In genomic region chr19:54154603-54155345, GRCh38 we compare ENCODE assay signal across 14 cellular contexts. TPM values are rescaled to one million over a fixed set of nuclear protein-coding genes. Genes with fewer than 3 reads are reported as not detected.
A peak's percentile ranks its signal among the peaks of the same experiment; 100 is the strongest.
DNase-seq lines count a peak whose midpoint lies in the region; ATAC-seq, FAIRE-seq and TF ChIP-seq lines count a peak whose summit lies in the region.
"Had no signal": no experiment of that assay in that cellular context is flagged by ENCODE, and none has a peak within 500 bp of the region (broad histone marks: within the 10 kb centered on the region; RNA-seq: fewer than 3 reads in every experiment).

No MANE protein-coding gene starts in this region.

- peak overlapping the region; percentile 76 for H3K27ac ChIP-seq in KOPT-K1 (ENCODE audit: low read depth, low read length, poor library complexity, severe bottlenecking)
- H3K27ac ChIP-seq: lower lobe of right lung, psoas muscle had no signal

- no peak for ATAC-seq in activated CD4-positive, alpha-beta T cell treated with anti-CD3 and anti-CD28 coated beads for 36 hours
- no peak for ATAC-seq in natural killer cell
- ATAC-seq in HG03469 (IDR thresholded peaks at IDR 0.05; ENCODE audit: unreplicated experiment), result no peak
- ATAC-seq: lower lobe of right lung, psoas muscle had no signal

- POLR2A ChIA-PET in activated CD4-positive, alpha-beta T cell treated with anti-CD3 and anti-CD28 coated beads for 36 hours (lab: Charles Lee), result interaction anchor here (0.7 kb wide), 1 partner anchor 18 kb away, joined by 6 read pairs; no protein-coding TSS in a partner anchor
- POLR2A ChIA-PET in GM10248 (lab: Yijun Ruan, JAX), result no interaction called here

- peak; percentile 68 for DNase-seq in activated CD4-positive, alpha-beta T cell treated with anti-CD3 and anti-CD28 coated beads for 36 hours
- DNase-seq in activated CD4-positive, alpha-beta T cell treated with anti-CD3 and anti-CD28 coated beads, Interleukin-2, amount 50 U/mL, for 4 hours, result no peak
- peak; percentile 43 for DNase-seq in activated naive CD8-positive, alpha-beta T cell treated with anti-CD3 and anti-CD28 coated beads for 36 hours
- DNase-seq in natural killer cell (no peak), HTR-8/SVneo (ENCODE audit: insufficient read length, low spot score) (no peak), GM10248 (ENCODE audit: extremely low spot score) (no peak)
- DNase-seq: glutamatergic neuron, lower lobe of right lung, NCI-H510A treated with DMSO at 0.1 percent for 48 hours, psoas muscle had no signal

- no peak overlapping the region for H3K4me3 Mint-ChIP-seq in activated CD4-positive, alpha-beta T cell treated with anti-CD3 and anti-CD28 coated beads for 36 hours
- H3K4me3 Mint-ChIP-seq in activated naive CD8-positive, alpha-beta T cell treated with anti-CD3 and anti-CD28 coated beads for 36 hours, result no peak overlapping the region
- no peak overlapping the region for H3K4me3 Mint-ChIP-seq in natural killer cell

- peak overlapping the region; percentile 81 for H3K27ac Mint-ChIP-seq in activated CD4-positive, alpha-beta T cell treated with anti-CD3 and anti-CD28 coated beads for 36 hours
- peak overlapping the region; percentile 77 for H3K27ac Mint-ChIP-seq in activated naive CD8-positive, alpha-beta T cell treated with anti-CD3 and anti-CD28 coated beads for 36 hours
- peak overlapping the region; percentile 41 to 78 for H3K27ac Mint-ChIP-seq in natural killer cell

- H3K9me3 ChIP-seq in KOPT-K1 (ENCODE audit: insufficient read depth, low read length, poor library complexity, severe bottlenecking), result no peaks in the 10 kb centered on the region
- H3K9me3 ChIP-seq: lower lobe of right lung, psoas muscle had no signal

- no peak for TF ChIP-seq CTCF in natural killer cell (IDR thresholded peaks at IDR 0.05)
- TF ChIP-seq CTCF in GM10248 (IDR thresholded peaks at IDR 0.05; ENCODE audit: control extremely low read depth, extremely low read depth, low read depth, missing control alignments), result no peak

- peaks cover 83% of the 10 kb centered on the region for H3K36me3 ChIP-seq in KOPT-K1 (ENCODE audit: insufficient read depth, low read length)

- H3K27me3 Mint-ChIP-seq in activated CD4-positive, alpha-beta T cell treated with anti-CD3 and anti-CD28 coated beads for 36 hours, result no peaks in the 10 kb centered on the region
- no peaks in the 10 kb centered on the region for H3K27me3 Mint-ChIP-seq in activated naive CD8-positive, alpha-beta T cell treated with anti-CD3 and anti-CD28 coated beads for 36 hours
- no peaks in the 10 kb centered on the region for H3K27me3 Mint-ChIP-seq in natural killer cell (ENCODE audit: low read depth in 2 of 2)

- no peaks in the 10 kb centered on the region for H3K9me3 Mint-ChIP-seq in activated CD4-positive, alpha-beta T cell treated with anti-CD3 and anti-CD28 coated beads for 36 hours (ENCODE audit: low read depth)
- no peaks in the 10 kb centered on the region for H3K9me3 Mint-ChIP-seq in activated naive CD8-positive, alpha-beta T cell treated with anti-CD3 and anti-CD28 coated beads for 36 hours
- no peaks in the 10 kb centered on the region for H3K9me3 Mint-ChIP-seq in natural killer cell

- peaks cover 51% of the 10 kb centered on the region for H3K36me3 Mint-ChIP-seq in activated CD4-positive, alpha-beta T cell treated with anti-CD3 and anti-CD28 coated beads for 36 hours (ENCODE audit: low read depth)
- peaks cover 32% of the 10 kb centered on the region for H3K36me3 Mint-ChIP-seq in activated naive CD8-positive, alpha-beta T cell treated with anti-CD3 and anti-CD28 coated beads for 36 hours
- peaks cover 3% of the 10 kb centered on the region for H3K36me3 Mint-ChIP-seq in natural killer cell

- intact Hi-C loops in activated CD4-positive, alpha-beta T cell treated with anti-CD3 and anti-CD28 coated beads for 36 hours (cut with DNase I, micrococcal nuclease), result loop anchor here in 1 of 2 experiments (5.0 kb wide), 1 partner anchor 48 kb away; the partner anchor contains the start of gene RPS9
- intact Hi-C loops in natural killer cell (cut with micrococcal nuclease), result no loop called here

- peaks cover 37% of the 10 kb centered on the region for H3K4me1 Mint-ChIP-seq in activated CD4-positive, alpha-beta T cell treated with anti-CD3 and anti-CD28 coated beads for 36 hours
- peaks cover 30% of the 10 kb centered on the region for H3K4me1 Mint-ChIP-seq in activated naive CD8-positive, alpha-beta T cell treated with anti-CD3 and anti-CD28 coated beads for 36 hours
- peaks cover 24 to 34% of the 10 kb centered on the region in 2 donors for H3K4me1 Mint-ChIP-seq in natural killer cell

- no peak for FAIRE-seq in HTR-8/SVneo (lab: Jason Lieb, UNC)
- FAIRE-seq: A204.1 had no signal

- CTCF ChIA-PET in activated CD4-positive, alpha-beta T cell treated with anti-CD3 and anti-CD28 coated beads for 36 hours (lab: Charles Lee), result no interaction called here
- CTCF ChIA-PET in GM10248 (lab: Yijun Ruan, JAX), result no interaction called here

RNA-seq across cellular contexts. Expression of gene LENG1, which starts 4.7 kb away (rescaled TPM):
- 1 to 10 TPM; 3.5 to 3.6 TPM for total RNA-seq in activated CD4-positive, alpha-beta T cell treated with anti-CD3 and anti-CD28 coated beads for 36 hours
- total RNA-seq in activated naive CD8-positive, alpha-beta T cell treated with anti-CD3 and anti-CD28 coated beads for 36 hours, result 1 to 10 TPM; 3.2 to 4.1 TPM
- total RNA-seq in natural killer cell, result 1 to 10 TPM; 8.3 to 9.4 (median 9.1) TPM

RNA-seq across cellular contexts. Expression of gene CNOT3, which starts 17.2 kb away (rescaled TPM):
- total RNA-seq in activated CD4-positive, alpha-beta T cell treated with anti-CD3 and anti-CD28 coated beads for 36 hours, result 10 to 100 TPM; 61.0 to 93.8 TPM
- 10 to 100 TPM; 59.0 to 62.1 TPM for total RNA-seq in activated naive CD8-positive, alpha-beta T cell treated with anti-CD3 and anti-CD28 coated beads for 36 hours
- 10 to 100 TPM; 46.3 to 73.9 (median 51.7) TPM for total RNA-seq in natural killer cell

RNA-seq across cellular contexts. Expression of gene TMC4, which starts 18.2 kb away (rescaled TPM):
- total RNA-seq in activated CD4-positive, alpha-beta T cell treated with anti-CD3 and anti-CD28 coated beads for 36 hours, result under 1 TPM; 0.39 to 0.55 TPM
- total RNA-seq in activated naive CD8-positive, alpha-beta T cell treated with anti-CD3 and anti-CD28 coated beads for 36 hours, result not detected
- total RNA-seq in natural killer cell, result 1 to 10 TPM; 7.2 to 8.2 (median 7.5) TPM
- total RNA-seq: SK-MEL-5 had no signal

RNA-seq across cellular contexts. Expression of gene MBOAT7, which starts 34.6 kb away (rescaled TPM):
- 10 to 100 TPM; 74.9 to 96.1 TPM for total RNA-seq in activated CD4-positive, alpha-beta T cell treated with anti-CD3 and anti-CD28 coated beads for 36 hours
- 10 to 100 TPM; 57.0 to 57.1 TPM for total RNA-seq in activated naive CD8-positive, alpha-beta T cell treated with anti-CD3 and anti-CD28 coated beads for 36 hours
- 10 to 100 TPM; 24.1 to 53.9 (median 31.2) TPM for total RNA-seq in natural killer cell

RNA-seq across cellular contexts. Expression of gene TSEN34, which starts 36.3 kb away (rescaled TPM):
- total RNA-seq in activated CD4-positive, alpha-beta T cell treated with anti-CD3 and anti-CD28 coated beads for 36 hours, result 10 to 100 TPM in 1 of 2 experiments, 1 to 10 TPM in 1; 8.3 to 12.1 TPM
- 10 to 100 TPM; 15.5 to 16.4 TPM for total RNA-seq in activated naive CD8-positive, alpha-beta T cell treated with anti-CD3 and anti-CD28 coated beads for 36 hours
- total RNA-seq in natural killer cell, result 10 to 100 TPM; 11.5 to 16.7 (median 13.5) TPM

Comparison
In these comparisons a context has a peak if more than half of its experiments do, and no peak if none do; other contexts are left out.
1. DNase-seq: peak in activated CD4-positive, alpha-beta T cell treated with anti-CD3 and anti-CD28 coated beads for 36 hours (single experiment) and activated naive CD8-positive, alpha-beta T cell treated with anti-CD3 and anti-CD28 coated beads for 36 hours (single experiment); none in activated CD4-positive, alpha-beta T cell treated with anti-CD3 and anti-CD28 coated beads, Interleukin-2, amount 50 U/mL, for 4 hours (0 of 2), natural killer cell (single experiment), HTR-8/SVneo (single experiment) and GM10248 (single experiment).
2. RNA of gene TMC4, which starts 18.2 kb away (total RNA-seq): 7.2 to 8.2 TPM in natural killer cell; 0.39 to 0.55 TPM in activated CD4-positive, alpha-beta T cell treated with anti-CD3 and anti-CD28 coated beads for 36 hours and not detected in activated naive CD8-positive, alpha-beta T cell treated with anti-CD3 and anti-CD28 coated beads for 36 hours; every median in the first group is over 4 times any median in the second.
3. Peak in every context shown above with its lines, with median percentiles within 50 percentile points of each other: H3K27ac Mint-ChIP-seq.